In genomic region chr2:200863655-200864205, GRCh38 we compare ENCODE assay signal across 6 cellular contexts. TPM values are rescaled to one million over a fixed set of nuclear protein-coding genes. Genes with fewer than 3 reads are reported as not detected.
DNase-seq lines count a peak whose midpoint lies in the region; ATAC-seq and TF ChIP-seq lines count a peak whose summit lies in the region.

No MANE protein-coding gene starts in this region.

- H3K36me3 ChIP-seq in liver (ENCODE audit: control insufficient read depth in 4 of 4, insufficient read depth in 3 of 4, low read depth in 1 of 4, low read length in 3 of 4) = peaks cover 0 to 12% (median 7%) of the 10 kb centered on the region in 4 donors

- ATAC-seq in HG02678 (IDR thresholded peaks at IDR 0.05; ENCODE audit: unreplicated experiment) = peak; percentile 2

- intact Hi-C loops in activated T-helper 1 cell treated with anti-CD3 and anti-CD28 coated beads, Interleukin-12 subunit alpha, Interleukin-12 subunit beta, Interleukin-2, Interleukin-4 antibody, amounts not matched to agents 30 ng/mL and 10 ng/mL and 1 ng/mL, durations not matched to agents 14 hours and 24 hours and 36 hours (cut with micrococcal nuclease) = loop anchor here (1.0 to 10.0 kb wide), 13 partner anchors 26 to 1404 kb away; partner anchors contain the start of genes BZW1, HYCC2, MAIP1 and NIF3L1

- H3K27me3 Mint-ChIP-seq in activated T-helper 1 cell treated with anti-CD3 and anti-CD28 coated beads, Interleukin-12 subunit alpha, Interleukin-12 subunit beta, Interleukin-2, Interleukin-4 antibody, amounts not matched to agents 30 ng/mL and 10 ng/mL and 1 ng/mL, durations not matched to agents 14 hours and 24 hours and 36 hours (ENCODE audit: insufficient read depth) = no peaks in the 10 kb centered on the region

- H3K9me3 ChIP-seq in liver (ENCODE audit: control insufficient read depth in 4 of 4, low read length in 3 of 4) = no peaks in the 10 kb centered on the region

- DNase-seq in Caki2 (ENCODE audit: low read depth) (peak; percentile 71), cerebellar nuclear complex (lab: John Stamatoyannopoulos, UW) (no peak), GM10248 (ENCODE audit: extremely low spot score) (no peak)
- DNase-seq in activated T-helper 1 cell treated with anti-CD3 and anti-CD28 coated beads, Interleukin-12 subunit alpha, Interleukin-12 subunit beta, Interleukin-2, Interleukin-4 antibody, amounts not matched to agents 30 ng/mL and 10 ng/mL and 1 ng/mL, durations not matched to agents 14 hours and 24 hours and 36 hours (ENCODE audit: low spot score) = peak; percentile 24

- peak overlapping the region; percentile 100 for H3K27ac ChIP-seq in liver (ENCODE audit: low read depth in 1 of 2, low read length in 2 of 2)

- peak overlapping the region; percentile 93 for H3K4me3 Mint-ChIP-seq in activated T-helper 1 cell treated with anti-CD3 and anti-CD28 coated beads, Interleukin-12 subunit alpha, Interleukin-12 subunit beta, Interleukin-2, Interleukin-4 antibody, amounts not matched to agents 30 ng/mL and 10 ng/mL and 1 ng/mL, durations not matched to agents 14 hours and 24 hours and 36 hours

- peak overlapping the region; percentile 97 for H3K27ac Mint-ChIP-seq in activated T-helper 1 cell treated with anti-CD3 and anti-CD28 coated beads, Interleukin-12 subunit alpha, Interleukin-12 subunit beta, Interleukin-2, Interleukin-4 antibody, amounts not matched to agents 30 ng/mL and 10 ng/mL and 1 ng/mL, durations not matched to agents 14 hours and 24 hours and 36 hours

- no peaks in the 10 kb centered on the region for H3K27me3 ChIP-seq in liver (ENCODE audit: control insufficient read depth in 4 of 4, insufficient read depth in 4 of 4, low read length in 3 of 4)

- no peak for TF ChIP-seq RAD21 in liver (IDR thresholded peaks at IDR 0.05)

- in situ Hi-C loops in Caki2 (cut with HindIII; ENCODE audit: low pct_unique_long_range_greater_than_20kb, low sequenced_read_pairs) = no loop called here

- peaks cover 50% of the 10 kb centered on the region for H3K4me1 Mint-ChIP-seq in activated T-helper 1 cell treated with anti-CD3 and anti-CD28 coated beads, Interleukin-12 subunit alpha, Interleukin-12 subunit beta, Interleukin-2, Interleukin-4 antibody, amounts not matched to agents 30 ng/mL and 10 ng/mL and 1 ng/mL, durations not matched to agents 14 hours and 24 hours and 36 hours (ENCODE audit: low read depth)

- no peak for TF ChIP-seq CTCF in liver (IDR thresholded peaks at IDR 0.05; ENCODE audit: low read depth, low read length, missing input control)
- TF ChIP-seq CTCF in GM10248 (IDR thresholded peaks at IDR 0.05; ENCODE audit: control extremely low read depth, extremely low read depth, low read depth, missing control alignments) = no peak

- WGBS in liver = under 1% methylated on average over 30 of the region's 30 CpGs

- POLR2A ChIA-PET in GM10248 (lab: Yijun Ruan, JAX) = interaction anchor here (0.5 to 2.0 kb wide), 16 partner anchors 8 to 917 kb away, joined by 3 to 23 read pairs (median 6); partner anchors contain the start of genes ALS2, NIF3L1 and PPIL3

- H3K9ac ChIP-seq in liver (ENCODE audit: low read depth in 1 of 2, low read length in 2 of 2) = peak overlapping the region; percentile 99 to 100

- CTCF ChIA-PET in GM10248 (lab: Yijun Ruan, JAX) = interaction anchor here (1.3 to 2.0 kb wide), 3 partner anchors 13 to 369 kb away, joined by 3 to 7 read pairs (median 3); no protein-coding TSS in a partner anchor

- peak overlapping the region; percentile 71 to 100 (median 89) for H3K4me3 ChIP-seq in liver (ENCODE audit: low read depth in 1 of 3, low read length in 3 of 3)

- peaks cover 42% of the 10 kb centered on the region for H3K36me3 Mint-ChIP-seq in activated T-helper 1 cell treated with anti-CD3 and anti-CD28 coated beads, Interleukin-12 subunit alpha, Interleukin-12 subunit beta, Interleukin-2, Interleukin-4 antibody, amounts not matched to agents 30 ng/mL and 10 ng/mL and 1 ng/mL, durations not matched to agents 14 hours and 24 hours and 36 hours (ENCODE audit: low read depth)

- no peaks in the 10 kb centered on the region for H3K9me3 Mint-ChIP-seq in activated T-helper 1 cell treated with anti-CD3 and anti-CD28 coated beads, Interleukin-12 subunit alpha, Interleukin-12 subunit beta, Interleukin-2, Interleukin-4 antibody, amounts not matched to agents 30 ng/mL and 10 ng/mL and 1 ng/mL, durations not matched to agents 14 hours and 24 hours and 36 hours

- H3K4me1 ChIP-seq in liver (ENCODE audit: control insufficient read depth in 4 of 4, insufficient read depth in 4 of 4, low read length in 3 of 4) = peaks cover 2 to 40% (median 28%) of the 10 kb centered on the region in 4 donors

TF ChIP-seq in liver, 16 proteins besides CTCF, POLR2A, EP300 and RAD21:
- TF ChIP-seq MAX (IDR thresholded peaks at IDR 0.05) = no peak
- TF ChIP-seq HNF4A (conservative IDR thresholded peaks at IDR 0.05) = no peak
- TF ChIP-seq JUND (IDR thresholded peaks at IDR 0.05) = no peak

RNA-seq across cellular contexts. Expression of gene CLK1, which starts 0.7 kb away (rescaled TPM):
- 30.8 and 70.2 TPM in 2 replicates for total RNA-seq in Caki2 (2014; rRNA removed; shearing (Covaris generic); ENCODE audit: low replicate concordance)
- total RNA-seq in activated T-helper 1 cell treated with anti-CD3 and anti-CD28 coated beads, Interleukin-12 subunit alpha, Interleukin-12 subunit beta, Interleukin-2, Interleukin-4 antibody, amounts not matched to agents 30 ng/mL and 10 ng/mL and 1 ng/mL, durations not matched to agents 14 hours and 24 hours and 36 hours = 91.7 and 99.5 TPM in 2 replicates
- total RNA-seq in liver = 10 to 100 TPM; 69.9 to 86.3 TPM
- 10 to 100 TPM; 21.2 to 53.7 TPM for polyA plus RNA-seq in liver

RNA-seq across cellular contexts. Expression of gene PPIL3, which starts 25.1 kb away (rescaled TPM):
- 68.3 and 78.8 TPM in 2 replicates for total RNA-seq in Caki2 (2014; rRNA removed; shearing (Covaris generic); ENCODE audit: low replicate concordance)
- total RNA-seq in activated T-helper 1 cell treated with anti-CD3 and anti-CD28 coated beads, Interleukin-12 subunit alpha, Interleukin-12 subunit beta, Interleukin-2, Interleukin-4 antibody, amounts not matched to agents 30 ng/mL and 10 ng/mL and 1 ng/mL, durations not matched to agents 14 hours and 24 hours and 36 hours = 44.2 TPM in 2 replicates
- total RNA-seq in liver = 10 to 100 TPM; 30.7 to 35.4 TPM
- 1 to 10 TPM; 8.6 to 9.1 TPM for polyA plus RNA-seq in liver

RNA-seq across cellular contexts. Expression of gene NIF3L1, which starts 25.4 kb away (rescaled TPM):
- 57.7 and 87.3 TPM in 2 replicates for total RNA-seq in Caki2 (2014; rRNA removed; shearing (Covaris generic); ENCODE audit: low replicate concordance)
- total RNA-seq in activated T-helper 1 cell treated with anti-CD3 and anti-CD28 coated beads, Interleukin-12 subunit alpha, Interleukin-12 subunit beta, Interleukin-2, Interleukin-4 antibody, amounts not matched to agents 30 ng/mL and 10 ng/mL and 1 ng/mL, durations not matched to agents 14 hours and 24 hours and 36 hours = 26.6 and 27.3 TPM in 2 replicates
- total RNA-seq in liver = 10 to 100 TPM; 19.0 to 20.7 TPM
- polyA plus RNA-seq in liver = 10 to 100 TPM; 13.2 to 14.0 TPM

RNA-seq across cellular contexts. Expression of gene BZW1, which starts 52.0 kb away (rescaled TPM):
- total RNA-seq in Caki2 (2014; rRNA removed; shearing (Covaris generic); ENCODE audit: low replicate concordance) = 459 and 596 TPM in 2 replicates
- total RNA-seq in activated T-helper 1 cell treated with anti-CD3 and anti-CD28 coated beads, Interleukin-12 subunit alpha, Interleukin-12 subunit beta, Interleukin-2, Interleukin-4 antibody, amounts not matched to agents 30 ng/mL and 10 ng/mL and 1 ng/mL, durations not matched to agents 14 hours and 24 hours and 36 hours = 446 and 447 TPM in 2 replicates
- 100 to 1,000 TPM; 169 to 189 TPM for total RNA-seq in liver
- polyA plus RNA-seq in liver = 100 to 1,000 TPM in 1 of 2 donors, 10 to 100 TPM in 1; 63.0 to 154 TPM

Comparison
In these comparisons a context has a peak if more than half of its experiments do, and no peak if none do; other contexts are left out.
1. DNase-seq: peak in Caki2 (single experiment) and activated T-helper 1 cell treated with anti-CD3 and anti-CD28 coated beads, Interleukin-12 subunit alpha, Interleukin-12 subunit beta, Interleukin-2, Interleukin-4 antibody, amounts not matched to agents 30 ng/mL and 10 ng/mL and 1 ng/mL, durations not matched to agents 14 hours and 24 hours and 36 hours (single experiment); none in cerebellar nuclear complex (0 of 2) and GM10248 (single experiment).